ENCODE assay signal across 7 cellular contexts in the genomic region with DNA sequence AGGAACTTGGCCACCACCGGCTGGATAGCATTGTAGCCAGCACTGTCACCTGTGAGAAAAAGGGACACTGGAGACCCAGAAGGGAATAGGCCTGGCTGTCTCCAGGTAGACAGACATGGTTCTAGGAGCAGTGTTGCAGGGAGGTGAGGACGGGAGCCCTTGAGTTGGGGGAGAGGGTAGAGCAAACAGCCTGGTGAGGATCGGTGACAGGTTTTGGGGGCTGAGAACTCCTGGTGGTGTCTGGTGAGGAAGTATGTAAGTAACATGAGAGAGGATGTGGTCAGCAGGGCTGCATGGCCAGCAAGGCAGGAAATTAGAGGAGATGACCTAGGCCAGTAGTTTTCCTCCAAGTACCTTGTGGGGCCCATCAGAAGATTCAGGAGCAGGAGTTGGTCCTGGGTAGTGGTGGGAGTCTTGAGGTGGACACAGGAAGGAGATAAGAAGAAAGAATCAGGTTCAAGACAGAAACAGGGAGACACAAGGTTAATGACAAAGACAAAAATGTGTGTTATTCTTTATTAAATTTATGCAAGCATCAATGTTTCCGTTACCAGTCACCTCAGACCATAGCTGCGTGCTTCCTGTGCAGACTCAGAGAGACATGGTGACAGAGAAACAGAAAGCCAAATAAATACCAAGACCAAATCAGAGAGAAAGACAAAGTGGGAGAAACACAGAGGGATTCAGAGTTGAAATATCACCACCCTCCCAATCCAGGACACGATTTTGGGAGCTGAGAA. TPM values are rescaled to one million over a fixed set of nuclear protein-coding genes. Genes with fewer than 3 reads are reported as not detected.
DNase-seq lines count a peak whose midpoint lies in the region; FAIRE-seq and TF ChIP-seq lines count a peak whose summit lies in the region.

A gene (minus strand): TSS at position 491 of the 740 bp plus-strand sequence. CDS start 460 bp downstream, at position 31.

- TF ChIP-seq CTCF in GM20000 (IDR thresholded peaks at IDR 0.05; ENCODE audit: extremely low read depth, missing control alignments), result no peak

- intact Hi-C loops in T-helper 1 cell treated with Interleukin-12 subunit alpha and Interleukin-12 subunit beta and Interleukin-4 antibody, amounts not matched to agents 30 ng/mL and 1 ng/mL, for 36 hours (cut with micrococcal nuclease), result loop anchor here (2.0 to 5.0 kb wide), 3 partner anchors 49 to 792 kb away; a partner anchor contains a TSS

- DNase-seq in GM20000 (ENCODE audit: low spot score) (peak; percentile 78), dermis blood vessel endothelial cell (peak; percentile 34), ecto neural progenitor cell (ENCODE audit: low spot score) (no peak), hepatic stellate cell (ENCODE audit: low spot score) (no peak), H54 (ENCODE audit: insufficient read length, low spot score) (no peak)
- peak in 5 of 6 experiments; percentile 57 to 86 (median 83) for DNase-seq in stimulated activated naive CD4-positive, alpha-beta T cell (lab: John Stamatoyannopoulos, UW)

- TF ChIP-seq POLR2A in H54 (IDR thresholded peaks at IDR 0.05; ENCODE audit: low read depth, low read length), result no peak

- no peak for FAIRE-seq in H54 (lab: Jason Lieb, UNC)

RNA-seq across cellular contexts. Expression of the gene that starts here (rescaled TPM):
- 190 and 192 TPM in 2 replicates for total RNA-seq in T-helper 1 cell treated with Interleukin-12 subunit alpha and Interleukin-12 subunit beta and Interleukin-4 antibody, amounts not matched to agents 30 ng/mL and 1 ng/mL, for 36 hours
- total RNA-seq in dermis blood vessel endothelial cell, result not detected in 2 replicates

Comparison
In these comparisons a context has a peak if more than half of its experiments do, and no peak if none do; other contexts are left out.
1. RNA of the gene that starts here (total RNA-seq): 190 to 192 TPM in T-helper 1 cell treated with Interleukin-12 subunit alpha and Interleukin-12 subunit beta and Interleukin-4 antibody, amounts not matched to agents 30 ng/mL and 1 ng/mL, for 36 hours; not detected in dermis blood vessel endothelial cell; every median in the first group is over 100 times any median in the second.
2. Peak in DNase-seq in dermis blood vessel endothelial cell; RNA of the gene not detected or under 1 TPM.
3. DNase-seq: peak in GM20000 (single experiment) and stimulated activated naive CD4-positive, alpha-beta T cell (5 of 6); none in ecto neural progenitor cell (single experiment), hepatic stellate cell (single experiment) and H54 (single experiment).